ENCODE assay signal across 8 cellular contexts in the genomic region with DNA sequence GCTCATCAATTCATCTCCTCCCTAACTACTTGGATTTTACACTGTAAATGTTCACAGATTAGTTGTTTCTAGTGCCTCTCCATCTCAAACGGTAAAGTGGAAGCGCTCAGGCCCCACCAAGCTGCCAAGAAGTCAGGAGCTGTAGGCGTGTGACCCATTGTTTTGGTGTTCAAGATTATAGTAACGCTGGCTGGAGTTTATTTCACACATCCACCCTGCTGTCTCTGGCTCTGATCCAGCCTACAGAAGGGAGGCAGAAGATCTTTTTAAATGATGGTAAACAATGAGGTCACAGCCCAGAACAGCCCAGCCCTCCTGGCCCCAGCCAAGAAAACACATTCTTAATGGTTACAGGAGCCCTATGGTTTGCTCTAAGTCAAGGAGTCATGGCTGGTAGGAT. TPM values are rescaled to one million over a fixed set of nuclear protein-coding genes. Genes with fewer than 3 reads are reported as not detected.
DNase-seq lines count a peak whose midpoint lies in the region; ATAC-seq and TF ChIP-seq lines count a peak whose summit lies in the region.

No MANE protein-coding gene starts in this region.

- no peak overlapping the region for H3K4me3 ChIP-seq in colonic mucosa

- H3K36me3 ChIP-seq in colonic mucosa, result no peaks in the 10 kb centered on the region

- no peak overlapping the region for H3K27ac ChIP-seq in colonic mucosa

- H3K4me1 ChIP-seq in colonic mucosa, result no peaks in the 10 kb centered on the region

- intact Hi-C loops in colonic mucosa (cut with DNase I), result no loop called here

- no peaks in the 10 kb centered on the region for H3K9me3 ChIP-seq in colonic mucosa

- H3K9ac ChIP-seq in colonic mucosa (ENCODE audit: low read depth in 2 of 2, low read length in 2 of 2), result no peak overlapping the region

- peak; percentile 27 for DNase-seq in NCI-H82 (lab: John Stamatoyannopoulos, UW)
- no peak for DNase-seq in NCI-H82 treated with DMSO at 0.1 percent for 48 hours (lab: John Stamatoyannopoulos, UW; ENCODE audit: unreplicated experiment)
- DNase-seq in colonic mucosa, result peak; percentile 70
- DNase-seq in medulla oblongata (ENCODE audit: extremely low spot score), result peak; percentile 39
- DNase-seq in ureter (ENCODE audit: low spot score), result peak; percentile 47
- DNase-seq in cortex of kidney (lab: John Stamatoyannopoulos, UW), result no peak

- no peak for TF ChIP-seq CTCF in colonic mucosa (IDR thresholded peaks at IDR 0.05)

- ATAC-seq in HG03108 (IDR thresholded peaks at IDR 0.05; ENCODE audit: unreplicated experiment), result no peak
- ATAC-seq in HG03521 (IDR thresholded peaks at IDR 0.05; ENCODE audit: unreplicated experiment), result no peak

- H3K27me3 ChIP-seq in colonic mucosa, result no peaks in the 10 kb centered on the region

RNA-seq across cellular contexts. Expression of gene GALNT15, which starts 25.7 kb away (rescaled TPM):
- total RNA-seq in colonic mucosa, result 1 to 10 TPM; 2.1 to 4.5 TPM
- 15.5 TPM for total RNA-seq in ureter

Comparison
In these comparisons a context has a peak if more than half of its experiments do, and no peak if none do; other contexts are left out.
1. DNase-seq: peak in NCI-H82 (single experiment), colonic mucosa (single experiment), medulla oblongata (single experiment) and ureter (single experiment); none in NCI-H82 treated with DMSO at 0.1 percent for 48 hours (single experiment) and cortex of kidney (single experiment).